ENCODE assay signal across 15 cellular contexts in the genomic region with DNA sequence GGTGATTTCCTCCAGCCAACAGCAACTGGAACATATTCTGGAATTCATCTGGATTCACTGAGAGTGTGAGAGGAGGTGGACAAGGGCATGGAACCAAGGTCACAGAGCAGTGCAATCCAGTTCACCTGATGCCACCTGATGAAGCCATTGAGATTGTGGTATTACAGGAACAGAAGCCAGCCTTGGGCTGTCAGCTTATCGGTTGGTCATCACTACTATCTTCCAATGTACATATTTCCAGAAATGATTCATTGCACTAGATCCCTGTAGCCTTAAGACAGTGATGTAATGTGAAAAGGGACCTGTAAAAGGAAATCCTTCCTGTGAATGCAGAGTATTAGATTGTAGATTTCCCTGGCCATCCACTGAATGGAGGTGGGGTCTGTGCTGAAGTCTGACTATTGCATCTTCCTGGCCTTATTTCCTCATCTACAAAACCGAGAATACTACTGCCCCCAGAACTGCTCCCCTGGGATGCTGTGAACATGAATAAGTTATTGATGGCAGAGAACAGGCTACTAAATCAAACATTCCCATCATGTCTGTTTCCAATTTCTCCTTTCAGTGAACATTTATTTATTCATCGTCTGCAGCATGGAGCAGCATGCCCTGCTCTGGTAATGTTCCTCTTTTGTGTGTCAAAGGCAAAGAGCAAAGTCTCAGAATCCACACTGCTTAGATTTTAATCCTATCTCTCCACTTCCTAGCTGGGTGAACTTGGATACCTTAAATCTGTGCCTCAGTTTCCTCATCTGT. TPM values are rescaled to one million over a fixed set of nuclear protein-coding genes. Genes with fewer than 3 reads are reported as not detected.
DNase-seq lines count a peak whose midpoint lies in the region; TF ChIP-seq lines count a peak whose summit lies in the region.
"Had no signal": no experiment of that assay in that cellular context is flagged by ENCODE, and none has a peak within 500 bp of the region (broad histone marks: within the 10 kb centered on the region; RNA-seq: fewer than 3 reads in every experiment).

No MANE protein-coding gene starts in this region.

- TF ChIP-seq CTCF in hepatocyte (IDR thresholded peaks at IDR 0.05; ENCODE audit: poor library complexity) = no peak

- DNase-seq in HPDE6-E6E7 (ENCODE audit: extremely low spot score) (peak; percentile 39), amniotic stem cell (lab: John Stamatoyannopoulos, UW) (peak; percentile 29), hepatocyte (ENCODE audit: low spot score) (peak; percentile 47), stromal cell of bone marrow (ENCODE audit: low read depth) (peak; percentile 17), GM19240 (ENCODE audit: insufficient read length, low spot score) (no peak), NCI-H82 (lab: John Stamatoyannopoulos, UW) (no peak), DMS114 treated with DMSO at 0.1 percent for 48 hours (lab: John Stamatoyannopoulos, UW; ENCODE audit: unreplicated experiment) (no peak)
- DNase-seq: DMS53, Karpas-422, NCI-H187 treated with DMSO at 0.1 percent for 48 hours, NCI-H524 treated with DMSO at 0.1 percent for 48 hours, OCI-M1, small intestine, WERI-Rb-1 had no signal

- WGBS in hepatocyte (ENCODE audit: low lambda C conversion rate, missing lambda C conversion rate) = 70% methylated on average over 3 of the region's 3 CpGs

- no peaks in the 10 kb centered on the region for H3K9me2 ChIP-seq in hepatocyte (replicated peaks; ENCODE audit: insufficient read depth)

- no peak overlapping the region for H3K4me2 ChIP-seq in hepatocyte

- no peak overlapping the region for H3K4me3 ChIP-seq in hepatocyte

- H3K36me3 ChIP-seq in hepatocyte (replicated peaks; ENCODE audit: insufficient read depth, low read depth) = no peaks in the 10 kb centered on the region
- H3K36me3 ChIP-seq: neutrophil, WERI-Rb-1 had no signal

- H4K20me1 ChIP-seq in hepatocyte (ENCODE audit: insufficient read depth, poor library complexity, severe bottlenecking) = no peaks in the 10 kb centered on the region

- H3K27me3 ChIP-seq in hepatocyte = no peaks in the 10 kb centered on the region

- H3K27ac ChIP-seq in hepatocyte = peak overlapping the region; percentile 35
- H3K27ac ChIP-seq: neutrophil, WERI-Rb-1 had no signal

- H3K79me2 ChIP-seq in hepatocyte = no peaks in the 10 kb centered on the region

- H2AFZ ChIP-seq in hepatocyte = no peak overlapping the region

- H3K4me1 ChIP-seq in hepatocyte (ENCODE audit: insufficient read depth) = peaks cover 20% of the 10 kb centered on the region

- H3K9me3 ChIP-seq in hepatocyte (ENCODE audit: low read depth) = no peaks in the 10 kb centered on the region
- H3K9me3 ChIP-seq: neutrophil had no signal

RNA-seq across cellular contexts. Expression of gene TPM1, which starts 47.4 kb away (rescaled TPM):
- total RNA-seq in hepatocyte = 283 and 291 TPM in 2 replicates
- 353 and 477 TPM in 2 replicates for polyA plus RNA-seq in hepatocyte

Comparison
In these comparisons a context has a peak if more than half of its experiments do, and no peak if none do; other contexts are left out.
1. DNase-seq: peak in HPDE6-E6E7 (single experiment), amniotic stem cell (single experiment), hepatocyte (single experiment) and stromal cell of bone marrow (single experiment); none in GM19240 (single experiment), NCI-H82 (single experiment) and DMS114 treated with DMSO at 0.1 percent for 48 hours (single experiment).